ENCODE assay signal across 11 cellular contexts in the genomic region with DNA sequence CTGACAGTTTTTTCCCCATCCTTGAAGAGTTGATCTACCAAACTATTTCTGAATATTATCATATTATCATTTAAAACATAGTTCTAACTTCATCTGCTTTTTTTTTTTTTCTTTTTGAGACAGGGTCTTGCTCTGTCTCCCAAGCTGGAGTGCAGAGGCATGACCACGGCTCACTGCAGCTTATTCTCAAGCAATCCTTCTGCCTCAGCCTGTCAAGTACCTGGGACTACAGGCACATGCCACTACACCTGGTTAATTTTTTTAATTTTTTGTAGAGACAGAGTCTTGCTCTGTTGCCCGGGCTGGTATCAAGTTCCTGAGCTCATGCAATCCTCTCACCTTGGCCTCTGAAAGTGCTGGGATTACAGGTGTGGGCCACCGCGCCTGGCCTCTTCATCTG. TPM values are rescaled to one million over a fixed set of nuclear protein-coding genes. Genes with fewer than 3 reads are reported as not detected.
DNase-seq lines count a peak whose midpoint lies in the region; ATAC-seq and TF ChIP-seq lines count a peak whose summit lies in the region.
"Had no signal": no experiment of that assay in that cellular context is flagged by ENCODE, and none has a peak within 500 bp of the region (broad histone marks: within the 10 kb centered on the region; RNA-seq: fewer than 3 reads in every experiment).

No MANE protein-coding gene starts in this region.

- peak overlapping the region; percentile 95 for H3K4me3 Mint-ChIP-seq in activated CD4-positive, alpha-beta T cell treated with anti-CD3 and anti-CD28 coated beads for 36 hours

- peaks cover 17% of the 10 kb centered on the region for H3K4me1 ChIP-seq in OCI-LY7 (ENCODE audit: insufficient read depth, low read length, poor library complexity, severe bottlenecking)
- peaks cover 26% of the 10 kb centered on the region for H3K4me1 ChIP-seq in psoas muscle

- H3K27ac Mint-ChIP-seq in activated CD4-positive, alpha-beta T cell treated with anti-CD3 and anti-CD28 coated beads for 36 hours, result no peak overlapping the region

- POLR2A ChIA-PET in activated CD4-positive, alpha-beta T cell treated with anti-CD3 and anti-CD28 coated beads for 36 hours (lab: Charles Lee), result interaction anchor here (0.5 to 0.8 kb wide), 4 partner anchors 10 to 482 kb away, joined by 3 to 4 read pairs (median 3); no protein-coding TSS in a partner anchor
- POLR2A ChIA-PET in OCI-LY7 (lab: Charles Lee), result interaction anchor here (0.6 to 2.3 kb wide), 4 partner anchors 10 to 385 kb away, joined by 3 to 8 read pairs (median 4); no protein-coding TSS in a partner anchor

- WGBS in psoas muscle, 3 donors, result 92 to 95% (median 94%) methylated on average over 4 of the region's 4 CpGs

- no TSS peak for BruUV-seq in OCI-LY7 (replicated peaks; lab: Mats Ljungman, UMichigan)

- no peaks in the 10 kb centered on the region for H3K9me3 ChIP-seq in OCI-LY7 (ENCODE audit: low read length)
- H3K9me3 ChIP-seq in psoas muscle, result no peaks in the 10 kb centered on the region
- H3K9me3 ChIP-seq: mucosa of descending colon had no signal

- H4K20me1 ChIP-seq in OCI-LY7 (ENCODE audit: insufficient read depth, low read length), result no peaks in the 10 kb centered on the region

- H3K4me3 ChIP-seq in OCI-LY7 (ENCODE audit: low read depth, low read length, poor library complexity, severe bottlenecking) (no peak overlapping the region), epithelial cell of esophagus (ENCODE audit: low read length) (peak overlapping the region; percentile 76), psoas muscle (peak overlapping the region; percentile 85)

- no peak overlapping the region for H2AFZ ChIP-seq in OCI-LY7 (ENCODE audit: low read length)

- H3K36me3 Mint-ChIP-seq in activated CD4-positive, alpha-beta T cell treated with anti-CD3 and anti-CD28 coated beads for 36 hours (ENCODE audit: low read depth), result peaks cover 19% of the 10 kb centered on the region

- H3K27me3 Mint-ChIP-seq in activated CD4-positive, alpha-beta T cell treated with anti-CD3 and anti-CD28 coated beads for 36 hours, result no peaks in the 10 kb centered on the region

- no peak for DNase-seq in activated CD4-positive, alpha-beta T cell treated with anti-CD3 and anti-CD28 coated beads for 36 hours
- no peak for DNase-seq in activated CD4-positive, alpha-beta T cell treated with anti-CD3 and anti-CD28 coated beads, Interleukin-2, amount 50 U/mL, for 1 hour
- DNase-seq in OCI-LY7 (ENCODE audit: low spot score) (no peak), epithelial cell of esophagus (ENCODE audit: low read depth) (no peak), psoas muscle (no peak), amygdala (lab: John Stamatoyannopoulos, UW) (no peak), inferior parietal cortex (ENCODE audit: extremely low spot score) (no peak), iPS-NIHi11 (ENCODE audit: low spot score) (no peak)
- DNase-seq: NCI-H1105 treated with DMSO at 0.1 percent for 48 hours, SHP77 treated with DMSO at 0.1 percent for 48 hours had no signal

- H3K79me2 ChIP-seq in OCI-LY7 (ENCODE audit: insufficient read depth, low read depth, low read length), result no peaks in the 10 kb centered on the region

- intact Hi-C loops in activated CD4-positive, alpha-beta T cell treated with anti-CD3 and anti-CD28 coated beads for 36 hours (cut with DNase I, micrococcal nuclease), result loop anchor here (2.0 to 10.0 kb wide), 5 partner anchors 14 to 630 kb away; partner anchors contain the start of genes CCDC32 (in 1 of the 2), GPR176 (in 1 of the 2), INAFM2 (in 1 of the 2) and IVD (in 1 of the 2)
- intact Hi-C loops in OCI-LY7 (cut with micrococcal nuclease; ENCODE audit: unreplicated experiment) (no loop called here), psoas muscle (cut with DNase I) (no loop called here)

- no peaks in the 10 kb centered on the region for H3K9me2 ChIP-seq in OCI-LY7 (ENCODE audit: insufficient read depth, low read length)

- ATAC-seq in activated CD4-positive, alpha-beta T cell treated with anti-CD3 and anti-CD28 coated beads for 36 hours, result no peak
- ATAC-seq in psoas muscle, result no peak

- no peaks in the 10 kb centered on the region for H3K36me3 ChIP-seq in OCI-LY7 (ENCODE audit: insufficient read depth, low read length)
- peaks cover 0 to 28% of the 10 kb centered on the region in 2 donors for H3K36me3 ChIP-seq in psoas muscle (ENCODE audit: insufficient read depth in 1 of 2, low read depth in 1 of 2)

- peaks cover 42% of the 10 kb centered on the region for H3K4me1 Mint-ChIP-seq in activated CD4-positive, alpha-beta T cell treated with anti-CD3 and anti-CD28 coated beads for 36 hours

- peak overlapping the region; percentile 79; the same call in 1 of the 2 replicates for H3K4me2 ChIP-seq in OCI-LY7 (ENCODE audit: low read length)

- CTCF ChIA-PET in activated CD4-positive, alpha-beta T cell treated with anti-CD3 and anti-CD28 coated beads for 36 hours (lab: Charles Lee), result interaction anchor here (0.7 to 3.6 kb wide), 7 partner anchors 11 to 402 kb away, joined by 3 to 21 read pairs (median 4); partner anchors contain the start of gene FSIP1
- CTCF ChIA-PET in OCI-LY7 (lab: Charles Lee; ENCODE audit: unreplicated experiment), result no interaction called here

- TF ChIP-seq CTCF in OCI-LY7 (conservative IDR thresholded peaks at IDR 0.05; ENCODE audit: low read length) (no peak), epithelial cell of esophagus (IDR thresholded peaks at IDR 0.05; ENCODE audit: insufficient read depth, low read depth, low read length, missing control alignments) (no peak), psoas muscle (IDR thresholded peaks at IDR 0.05) (no peak)

- H3K27me3 ChIP-seq in psoas muscle (ENCODE audit: insufficient read depth in 3 of 3, low read length in 2 of 3), result no peaks in the 10 kb centered on the region

- H3K27ac ChIP-seq in OCI-LY7 (ENCODE audit: low read depth, low read length, poor library complexity, severe bottlenecking), result no peak overlapping the region
- H3K27ac ChIP-seq in psoas muscle, result no peak overlapping the region

- no peaks in the 10 kb centered on the region for H3K9me3 Mint-ChIP-seq in activated CD4-positive, alpha-beta T cell treated with anti-CD3 and anti-CD28 coated beads for 36 hours (ENCODE audit: low read depth)

RNA-seq across cellular contexts. Expression of gene EIF2AK4, which starts 1.3 kb away (rescaled TPM):
- total RNA-seq in activated CD4-positive, alpha-beta T cell treated with anti-CD3 and anti-CD28 coated beads for 36 hours, result 10 to 100 TPM; 40.8 TPM
- total RNA-seq in OCI-LY7 (2014; rRNA removed; shearing (Covaris generic)), result 6.1 and 10.5 TPM in 2 replicates
- total RNA-seq in OCI-LY7 (2022) (10.7 and 14.1 TPM in 2 replicates), psoas muscle (10 to 100 TPM; 15.8 to 26.9 (median 18.4) TPM)
- 10 to 100 TPM; 18.1 to 26.5 (median 24.2) TPM for polyA plus RNA-seq in psoas muscle

RNA-seq across cellular contexts. Expression of gene GPR176, which starts 15.2 kb away (rescaled TPM):
- under 1 TPM; 0.14 to 0.30 TPM for total RNA-seq in activated CD4-positive, alpha-beta T cell treated with anti-CD3 and anti-CD28 coated beads for 36 hours
- 0.57 TPM in 1 of 2 replicates, not detected in the other for total RNA-seq in OCI-LY7 (2014; rRNA removed; shearing (Covaris generic))
- not detected in 2 replicates for total RNA-seq in OCI-LY7 (2022)
- 1 to 10 TPM in 2 of 4 donors, under 1 TPM in 2; 0.36 to 1.3 (median 0.92) TPM for total RNA-seq in psoas muscle
- polyA plus RNA-seq in psoas muscle, result under 1 TPM; 0.30 to 0.90 (median 0.64) TPM

Comparison
In these comparisons a context has a peak if more than half of its experiments do, and no peak if none do; other contexts are left out.
1. intact Hi-C loops: an anchor here in activated CD4-positive, alpha-beta T cell treated with anti-CD3 and anti-CD28 coated beads for 36 hours (2.0 to 10.0 kb wide); none called in OCI-LY7 and psoas muscle.